In genomic region chrX:43910772-43911171, GRCh38 we compare ENCODE assay signal across 4 cellular contexts. TPM values are rescaled to one million over a fixed set of nuclear protein-coding genes. Genes with fewer than 3 reads are reported as not detected.
"Had no signal": no experiment of that assay in that cellular context is flagged by ENCODE, and none has a peak within 500 bp of the region (broad histone marks: within the 10 kb centered on the region; RNA-seq: fewer than 3 reads in every experiment).

No MANE protein-coding gene starts in this region.

RNA-seq across cellular contexts. Expression of gene MAOB, which starts 28.5 kb away (rescaled TPM):
- total RNA-seq: dermis blood vessel endothelial cell, dermis microvascular lymphatic vessel endothelial cell, endothelial cell of umbilical vein, foreskin keratinocyte had no signal
- polyA plus RNA-seq: endothelial cell of umbilical vein, foreskin keratinocyte had no signal
